Comparison of ENCODE assay signal across 17 cellular contexts in genomic region chr17:245020-245419, GRCh38.
DNase-seq lines count a peak whose midpoint lies in the region; ATAC-seq, FAIRE-seq and TF ChIP-seq lines count a peak whose summit lies in the region.
"Had no signal": no experiment of that assay in that cellular context is flagged by ENCODE, and none has a peak within 500 bp of the region (broad histone marks: within the 10 kb centered on the region; RNA-seq: fewer than 3 reads in every experiment).

No MANE protein-coding gene starts in this region.

- no peak for TF ChIP-seq CTCF in kidney (IDR thresholded peaks at IDR 0.05; ENCODE audit: borderline replicate concordance, extremely low read depth, insufficient read depth)

- H3K27ac ChIP-seq in kidney (ENCODE audit: low read depth in 2 of 2, low read length in 2 of 2) = no peak overlapping the region
- H3K27ac ChIP-seq: A549; BLaER1 treated with 17β-estradiol and CSF1 and Interleukin-3, amounts not matched to agents 10 nM and 100 nM; GM23248; KMS-11; PC-9 had no signal

- intact Hi-C loops in left ventricle myocardium superior (cut with micrococcal nuclease) (no loop called here), cardiac septum (cut with DNase I) (no loop called here), kidney (cut with DNase I) (no loop called here), sciatic nerve (cut with DNase I) (no loop called here)

- FAIRE-seq in kidney (lab: Jason Lieb, UNC) = no peak
- FAIRE-seq: A549 had no signal

- H3K36me3 ChIP-seq in kidney (ENCODE audit: control insufficient read depth in 1 of 2, insufficient read depth in 2 of 2, low read length in 2 of 2) = peaks cover 5 to 8% of the 10 kb centered on the region in 2 donors

- H3K9ac ChIP-seq in kidney (ENCODE audit: low read length in 2 of 2) = no peak overlapping the region
- H3K9ac ChIP-seq: BLaER1 treated with 17β-estradiol and CSF1 and Interleukin-3, amounts not matched to agents 10 nM and 100 nM; GM23248; KMS-11 had no signal

- no peaks in the 10 kb centered on the region for H3K9me3 ChIP-seq in kidney (ENCODE audit: control insufficient read depth in 1 of 2, low read length in 2 of 2)
- H3K9me3 ChIP-seq: A549; BLaER1 treated with 17β-estradiol and CSF1 and Interleukin-3, amounts not matched to agents 10 nM and 100 nM had no signal

- DNase-seq in left ventricle myocardium superior (peak; percentile 5), cardiac septum (ENCODE audit: low spot score) (no peak), kidney (peak; percentile 20), sciatic nerve (ENCODE audit: low spot score) (peak; percentile 31), NCI-H2107 (lab: John Stamatoyannopoulos, UW) (no peak), NCI-H1694 treated with DMSO at 0.1 percent for 48 hours (lab: John Stamatoyannopoulos, UW) (no peak)
- no peak for DNase-seq in activated naive CD4-positive, alpha-beta T cell treated with Interleukin-2 at 50 U/mL for 16 hours
- DNase-seq: DMS79 treated with DMSO at 0.1 percent for 48 hours, GM23248, NCI-H1436, NCI-H2081 treated with DMSO at 0.1 percent for 48 hours, NCI-H2227 treated with DMSO at 0.1 percent for 48 hours, NCI-H524, PC-9 had no signal

- H3K4me1 ChIP-seq in kidney (ENCODE audit: control insufficient read depth in 1 of 2, insufficient read depth in 1 of 2, low read depth in 1 of 2, low read length in 2 of 2) = peaks cover 0 to 4% of the 10 kb centered on the region in 2 donors
- H3K4me1 ChIP-seq: A549 had no signal

- no peak overlapping the region for H3K4me3 ChIP-seq in kidney (ENCODE audit: low read length in 2 of 2)
- H3K4me3 ChIP-seq: A549; BLaER1 treated with 17β-estradiol and CSF1 and Interleukin-3, amounts not matched to agents 10 nM and 100 nM; GM23248; PC-9 had no signal

- ATAC-seq in left ventricle myocardium superior = no peak
- ATAC-seq in sciatic nerve = no peak
- ATAC-seq: A549 had no signal

Comparison
In these comparisons a context has a peak if more than half of its experiments do, and no peak if none do; other contexts are left out.
1. DNase-seq: peak in left ventricle myocardium superior (single experiment), kidney (single experiment) and sciatic nerve (single experiment); none in cardiac septum (single experiment), NCI-H2107 (single experiment), activated naive CD4-positive, alpha-beta T cell treated with Interleukin-2 at 50 U/mL for 16 hours (single experiment) and NCI-H1694 treated with DMSO at 0.1 percent for 48 hours (single experiment).